2 cellular contexts compared by ENCODE assay signal in the genomic region with DNA sequence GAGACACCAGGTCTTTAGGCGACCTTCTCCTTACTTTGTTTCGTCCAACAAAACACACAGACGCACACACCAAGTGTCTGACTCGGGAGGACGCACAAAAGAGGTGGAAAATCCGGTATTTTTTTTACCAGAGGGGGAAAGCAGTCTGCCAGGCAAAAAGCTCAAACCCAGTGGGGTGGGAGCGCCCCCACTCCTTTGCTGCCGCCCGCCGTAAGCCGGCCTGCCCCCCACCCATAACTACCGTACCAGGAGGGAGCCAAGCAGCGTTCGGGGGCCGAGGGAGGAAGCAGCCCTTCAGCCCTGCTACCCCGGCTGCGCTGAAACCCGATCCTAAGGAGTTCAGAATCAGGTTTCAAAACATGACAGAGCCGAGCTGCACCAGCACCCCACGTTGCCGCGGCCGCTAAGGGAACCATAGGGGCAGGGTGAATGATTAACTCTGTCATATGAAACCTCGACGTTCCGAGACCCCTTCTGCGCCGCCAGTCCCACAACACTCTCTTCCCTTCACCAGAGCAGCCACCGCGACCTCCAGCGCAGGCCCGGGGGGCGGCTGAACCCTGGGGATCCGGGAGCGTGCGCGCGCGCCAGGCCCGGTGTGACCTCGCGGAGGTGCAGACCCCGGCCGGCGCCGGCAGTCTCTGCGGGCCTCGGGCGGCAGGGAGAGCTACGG.
TF ChIP-seq lines count a peak whose summit lies in the region.

No MANE protein-coding gene starts in this region.

TF ChIP-seq in Ishikawa, 13 proteins besides CTCF, POLR2A, EP300 and RAD21:
- no peak for TF ChIP-seq TAF1 (IDR thresholded peaks at IDR 0.05; ENCODE audit: low read depth)
- TF ChIP-seq CEBPB (IDR thresholded peaks at IDR 0.05): no peak
- no peak for TF ChIP-seq CREB1 (IDR thresholded peaks at IDR 0.05; ENCODE audit: low read depth)
- TF ChIP-seq FOXM1 (IDR thresholded peaks at IDR 0.05; ENCODE audit: borderline replicate concordance, low read depth): no peak
- no peak; the same call in 1 of the 2 replicates for TF ChIP-seq TEAD4 (IDR thresholded peaks at IDR 0.05)
- no peak for TF ChIP-seq EGR1 (IDR thresholded peaks at IDR 0.05)
- TF ChIP-seq, protein P1, sequence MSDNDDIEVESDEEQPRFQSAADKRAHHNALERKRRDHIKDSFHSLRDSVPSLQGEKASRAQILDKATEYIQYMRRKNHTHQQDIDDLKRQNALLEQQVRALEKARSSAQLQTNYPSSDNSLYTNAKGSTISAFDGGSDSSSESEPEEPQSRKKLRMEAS (IDR thresholded peaks at IDR 0.05): peak; percentile 89
- no peak for TF ChIP-seq NFIC (IDR thresholded peaks at IDR 0.05)
- TF ChIP-seq, protein P2, sequence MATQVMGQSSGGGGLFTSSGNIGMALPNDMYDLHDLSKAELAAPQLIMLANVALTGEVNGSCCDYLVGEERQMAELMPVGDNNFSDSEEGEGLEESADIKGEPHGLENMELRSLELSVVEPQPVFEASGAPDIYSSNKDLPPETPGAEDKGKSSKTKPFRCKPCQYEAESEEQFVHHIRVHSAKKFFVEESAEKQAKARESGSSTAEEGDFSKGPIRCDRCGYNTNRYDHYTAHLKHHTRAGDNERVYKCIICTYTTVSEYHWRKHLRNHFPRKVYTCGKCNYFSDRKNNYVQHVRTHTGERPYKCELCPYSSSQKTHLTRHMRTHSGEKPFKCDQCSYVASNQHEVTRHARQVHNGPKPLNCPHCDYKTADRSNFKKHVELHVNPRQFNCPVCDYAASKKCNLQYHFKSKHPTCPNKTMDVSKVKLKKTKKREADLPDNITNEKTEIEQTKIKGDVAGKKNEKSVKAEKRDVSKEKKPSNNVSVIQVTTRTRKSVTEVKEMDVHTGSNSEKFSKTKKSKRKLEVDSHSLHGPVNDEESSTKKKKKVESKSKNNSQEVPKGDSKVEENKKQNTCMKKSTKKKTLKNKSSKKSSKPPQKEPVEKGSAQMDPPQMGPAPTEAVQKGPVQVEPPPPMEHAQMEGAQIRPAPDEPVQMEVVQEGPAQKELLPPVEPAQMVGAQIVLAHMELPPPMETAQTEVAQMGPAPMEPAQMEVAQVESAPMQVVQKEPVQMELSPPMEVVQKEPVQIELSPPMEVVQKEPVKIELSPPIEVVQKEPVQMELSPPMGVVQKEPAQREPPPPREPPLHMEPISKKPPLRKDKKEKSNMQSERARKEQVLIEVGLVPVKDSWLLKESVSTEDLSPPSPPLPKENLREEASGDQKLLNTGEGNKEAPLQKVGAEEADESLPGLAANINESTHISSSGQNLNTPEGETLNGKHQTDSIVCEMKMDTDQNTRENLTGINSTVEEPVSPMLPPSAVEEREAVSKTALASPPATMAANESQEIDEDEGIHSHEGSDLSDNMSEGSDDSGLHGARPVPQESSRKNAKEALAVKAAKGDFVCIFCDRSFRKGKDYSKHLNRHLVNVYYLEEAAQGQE (IDR thresholded peaks at IDR 0.05; ENCODE audit: low read depth): no peak
- TF ChIP-seq, protein P3, sequence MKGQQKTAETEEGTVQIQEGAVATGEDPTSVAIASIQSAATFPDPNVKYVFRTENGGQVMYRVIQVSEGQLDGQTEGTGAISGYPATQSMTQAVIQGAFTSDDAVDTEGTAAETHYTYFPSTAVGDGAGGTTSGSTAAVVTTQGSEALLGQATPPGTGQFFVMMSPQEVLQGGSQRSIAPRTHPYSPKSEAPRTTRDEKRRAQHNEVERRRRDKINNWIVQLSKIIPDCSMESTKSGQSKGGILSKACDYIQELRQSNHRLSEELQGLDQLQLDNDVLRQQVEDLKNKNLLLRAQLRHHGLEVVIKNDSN (IDR thresholded peaks at IDR 0.05): no peak
- TF ChIP-seq TCF12 (IDR thresholded peaks at IDR 0.05; ENCODE audit: low read depth): no peak
- 0 out of 2 replicates have a peak, but pooled peaks have one; percentile 15 for TF ChIP-seq YY1 (IDR thresholded peaks at IDR 0.05; ENCODE audit: low read depth)
- TF ChIP-seq ZBTB7A (IDR thresholded peaks at IDR 0.05; ENCODE audit: low read depth): peak; percentile 90

TF ChIP-seq in HepG2, 621 proteins besides CTCF, POLR2A, EP300 and RAD21 (continues in another document):
- TF ChIP-seq ZBTB21 (CRISPR knock-in tag; IDR thresholded peaks at IDR 0.05) (no peak), KMT2B (CRISPR knock-in tag; IDR thresholded peaks at IDR 0.05) (no peak; the same call in 1 of the 2 replicates), JUN (CRISPR knock-in tag; IDR thresholded peaks at IDR 0.05) (no peak), ZNF205 (CRISPR knock-in tag; IDR thresholded peaks at IDR 0.05) (peak; percentile 41; the same call in 1 of the 2 replicates), RFX1 (IDR thresholded peaks at IDR 0.05) (no peak), CAMTA2 (CRISPR knock-in tag; IDR thresholded peaks at IDR 0.05; ENCODE audit: borderline replicate concordance) (no peak), ZNF451 (CRISPR knock-in tag; IDR thresholded peaks at IDR 0.05) (0 out of 2 replicates have a peak, but pooled peaks have one; percentile 17), ZNF382 (CRISPR knock-in tag; IDR thresholded peaks at IDR 0.05; ENCODE audit: borderline replicate concordance) (no peak), ARID2 (CRISPR knock-in tag; IDR thresholded peaks at IDR 0.05; ENCODE audit: borderline replicate concordance) (no peak), ZNF484 (CRISPR knock-in tag; IDR thresholded peaks at IDR 0.05; ENCODE audit: borderline replicate concordance, low read depth) (no peak), HES4 (CRISPR knock-in tag; IDR thresholded peaks at IDR 0.05; ENCODE audit: borderline replicate concordance) (no peak), ARHGAP35 (CRISPR knock-in tag; IDR thresholded peaks at IDR 0.05; ENCODE audit: borderline replicate concordance) (peak; percentile 48; the same call in 1 of the 2 replicates), ZC3H4 (CRISPR knock-in tag; IDR thresholded peaks at IDR 0.05; ENCODE audit: borderline replicate concordance) (no peak; the same call in 1 of the 2 replicates), MEIS1 (CRISPR knock-in tag; IDR thresholded peaks at IDR 0.05; ENCODE audit: borderline replicate concordance) (no peak), SMAD3 (CRISPR knock-in tag; IDR thresholded peaks at IDR 0.05) (no peak), MAZ (IDR thresholded peaks at IDR 0.05; ENCODE audit: borderline replicate concordance, low read depth, low read length) (no peak), MAZ (CRISPR knock-in tag; IDR thresholded peaks at IDR 0.05; ENCODE audit: low read depth) (peak; percentile 52; the same call in 1 of the 2 replicates), HNRNPUL1 (IDR thresholded peaks at IDR 0.05; ENCODE audit: low read depth, low read length) (peak; percentile 84), ZBTB7B (CRISPR knock-in tag; IDR thresholded peaks at IDR 0.05) (peak; percentile 93), SAP130 (CRISPR knock-in tag; IDR thresholded peaks at IDR 0.05; ENCODE audit: low read depth) (peak; percentile 97), NCOR1 (IDR thresholded peaks at IDR 0.05; ENCODE audit: borderline replicate concordance, low read length) (no peak; the same call in 1 of the 2 replicates), ATF7-NPFF (CRISPR knock-in tag; IDR thresholded peaks at IDR 0.05; ENCODE audit: low read depth) (peak; percentile 56; the same call in 1 of the 2 replicates), ZSCAN9 (CRISPR knock-in tag; IDR thresholded peaks at IDR 0.05; ENCODE audit: borderline replicate concordance) (no peak; the same call in 1 of the 2 replicates), PHB2 (IDR thresholded peaks at IDR 0.05; ENCODE audit: partially characterized antibody) (no peak), MYC (CRISPR knock-in tag; IDR thresholded peaks at IDR 0.05; ENCODE audit: borderline replicate concordance) (peak; percentile 44; the same call in 1 of the 2 replicates), KDM5B (CRISPR knock-in tag; IDR thresholded peaks at IDR 0.05; ENCODE audit: borderline replicate concordance) (0 out of 2 replicates have a peak, but pooled peaks have one; percentile 12), ZNF879 (CRISPR knock-in tag; IDR thresholded peaks at IDR 0.05) (0 out of 2 replicates have a peak, but pooled peaks have one; percentile 50), MED1 (CRISPR knock-in tag; IDR thresholded peaks at IDR 0.05) (peak; percentile 54; the same call in 1 of the 2 replicates), ZNF207 (IDR thresholded peaks at IDR 0.05; ENCODE audit: borderline replicate concordance) (no peak), GFI1 (CRISPR knock-in tag; IDR thresholded peaks at IDR 0.05; ENCODE audit: borderline replicate concordance) (no peak)
- TF ChIP-seq, protein P4, sequence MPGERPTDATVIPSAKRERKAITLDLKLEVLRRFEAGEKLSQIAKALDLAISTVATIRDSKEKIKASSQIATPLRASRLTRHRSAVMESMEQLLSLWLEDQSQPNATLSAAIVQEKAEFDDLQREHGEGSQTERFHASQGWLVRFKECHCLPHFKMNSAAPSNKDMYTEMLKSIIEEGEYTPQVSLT (CRISPR knock-in tag; IDR thresholded peaks at IDR 0.05; ENCODE audit: borderline replicate concordance, low read depth): no peak
- TF ChIP-seq, protein P5, sequence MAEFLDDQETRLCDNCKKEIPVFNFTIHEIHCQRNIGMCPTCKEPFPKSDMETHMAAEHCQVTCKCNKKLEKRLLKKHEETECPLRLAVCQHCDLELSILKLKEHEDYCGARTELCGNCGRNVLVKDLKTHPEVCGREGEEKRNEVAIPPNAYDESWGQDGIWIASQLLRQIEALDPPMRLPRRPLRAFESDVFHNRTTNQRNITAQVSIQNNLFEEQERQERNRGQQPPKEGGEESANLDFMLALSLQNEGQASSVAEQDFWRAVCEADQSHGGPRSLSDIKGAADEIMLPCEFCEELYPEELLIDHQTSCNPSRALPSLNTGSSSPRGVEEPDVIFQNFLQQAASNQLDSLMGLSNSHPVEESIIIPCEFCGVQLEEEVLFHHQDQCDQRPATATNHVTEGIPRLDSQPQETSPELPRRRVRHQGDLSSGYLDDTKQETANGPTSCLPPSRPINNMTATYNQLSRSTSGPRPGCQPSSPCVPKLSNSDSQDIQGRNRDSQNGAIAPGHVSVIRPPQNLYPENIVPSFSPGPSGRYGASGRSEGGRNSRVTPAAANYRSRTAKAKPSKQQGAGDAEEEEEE (CRISPR knock-in tag; IDR thresholded peaks at IDR 0.05; ENCODE audit: borderline replicate concordance): no peak
- TF ChIP-seq, protein P6, sequence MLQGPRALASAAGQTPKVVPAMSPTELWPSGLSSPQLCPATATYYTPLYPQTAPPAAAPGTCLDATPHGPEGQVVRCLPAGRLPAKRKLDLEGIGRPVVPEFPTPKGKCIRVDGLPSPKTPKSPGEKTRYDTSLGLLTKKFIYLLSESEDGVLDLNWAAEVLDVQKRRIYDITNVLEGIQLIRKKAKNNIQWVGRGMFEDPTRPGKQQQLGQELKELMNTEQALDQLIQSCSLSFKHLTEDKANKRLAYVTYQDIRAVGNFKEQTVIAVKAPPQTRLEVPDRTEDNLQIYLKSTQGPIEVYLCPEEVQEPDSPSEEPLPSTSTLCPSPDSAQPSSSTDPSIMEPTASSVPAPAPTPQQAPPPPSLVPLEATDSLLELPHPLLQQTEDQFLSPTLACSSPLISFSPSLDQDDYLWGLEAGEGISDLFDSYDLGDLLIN (CRISPR knock-in tag; IDR thresholded peaks at IDR 0.05; ENCODE audit: borderline replicate concordance): no peak
- TF ChIP-seq, protein P7, sequence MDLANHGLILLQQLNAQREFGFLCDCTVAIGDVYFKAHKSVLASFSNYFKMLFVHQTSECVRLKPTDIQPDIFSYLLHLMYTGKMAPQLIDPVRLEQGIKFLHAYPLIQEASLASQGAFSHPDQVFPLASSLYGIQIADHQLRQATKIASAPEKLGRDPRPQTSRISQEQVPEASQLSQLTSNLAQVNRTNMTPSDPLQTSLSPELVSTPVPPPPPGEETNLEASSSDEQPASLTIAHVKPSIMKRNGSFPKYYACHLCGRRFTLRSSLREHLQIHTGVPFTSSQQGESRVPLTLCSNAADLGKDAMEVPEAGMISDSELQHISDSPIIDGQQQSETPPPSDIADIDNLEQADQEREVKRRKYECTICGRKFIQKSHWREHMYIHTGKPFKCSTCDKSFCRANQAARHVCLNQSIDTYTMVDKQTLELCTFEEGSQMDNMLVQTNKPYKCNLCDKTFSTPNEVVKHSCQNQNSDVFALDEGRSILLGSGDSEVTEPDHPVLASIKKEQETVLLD (CRISPR knock-in tag; IDR thresholded peaks at IDR 0.05; ENCODE audit: low read depth): no peak
- TF ChIP-seq, protein P8, sequence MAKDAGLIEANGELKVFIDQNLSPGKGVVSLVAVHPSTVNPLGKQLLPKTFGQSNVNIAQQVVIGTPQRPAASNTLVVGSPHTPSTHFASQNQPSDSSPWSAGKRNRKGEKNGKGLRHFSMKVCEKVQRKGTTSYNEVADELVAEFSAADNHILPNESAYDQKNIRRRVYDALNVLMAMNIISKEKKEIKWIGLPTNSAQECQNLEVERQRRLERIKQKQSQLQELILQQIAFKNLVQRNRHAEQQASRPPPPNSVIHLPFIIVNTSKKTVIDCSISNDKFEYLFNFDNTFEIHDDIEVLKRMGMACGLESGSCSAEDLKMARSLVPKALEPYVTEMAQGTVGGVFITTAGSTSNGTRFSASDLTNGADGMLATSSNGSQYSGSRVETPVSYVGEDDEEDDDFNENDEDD (CRISPR knock-in tag; IDR thresholded peaks at IDR 0.05; ENCODE audit: borderline replicate concordance): no peak
- TF ChIP-seq, protein P2 (IDR thresholded peaks at IDR 0.05; ENCODE audit: borderline replicate concordance in 1 of 2, low read depth in 1 of 2, low read length in 2 of 2): 0 out of 4 replicates have a peak, but pooled peaks of 1 of the 2 experiments have one; percentile 26
- TF ChIP-seq, protein P9, sequence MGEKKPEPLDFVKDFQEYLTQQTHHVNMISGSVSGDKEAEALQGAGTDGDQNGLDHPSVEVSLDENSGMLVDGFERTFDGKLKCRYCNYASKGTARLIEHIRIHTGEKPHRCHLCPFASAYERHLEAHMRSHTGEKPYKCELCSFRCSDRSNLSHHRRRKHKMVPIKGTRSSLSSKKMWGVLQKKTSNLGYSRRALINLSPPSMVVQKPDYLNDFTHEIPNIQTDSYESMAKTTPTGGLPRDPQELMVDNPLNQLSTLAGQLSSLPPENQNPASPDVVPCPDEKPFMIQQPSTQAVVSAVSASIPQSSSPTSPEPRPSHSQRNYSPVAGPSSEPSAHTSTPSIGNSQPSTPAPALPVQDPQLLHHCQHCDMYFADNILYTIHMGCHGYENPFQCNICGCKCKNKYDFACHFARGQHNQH (CRISPR knock-in tag; IDR thresholded peaks at IDR 0.05): no peak
